In genomic region chr4:78647272-78647671, GRCh38 we compare ENCODE assay signal across 27 cellular contexts.
"Had no signal": no experiment of that assay in that cellular context is flagged by ENCODE, and none has a peak within 500 bp of the region (broad histone marks: within the 10 kb centered on the region; RNA-seq: fewer than 3 reads in every experiment).

No MANE protein-coding gene starts in this region.

- H3K27me3 ChIP-seq: foreskin keratinocyte, left lung, thyroid gland, upper lobe of right lung had no signal

- H3K36me3 Mint-ChIP-seq: activated naive CD4-positive, alpha-beta T cell treated with anti-CD3 and anti-CD28 coated beads, Interleukin-2, amount 50 U/mL, for 24 hours; stimulated activated memory B cell treated with anti-CD40 and anti-IgM and Interleukin-4, amounts not matched to agents 10 μg/mL and 1 μg/mL and 100 μg/mL, for 72 hours had no signal

- H3K4me3 ChIP-seq: lung, skin epidermis, thyroid gland had no signal

- H3K9me3 ChIP-seq: left lung, thyroid gland, upper lobe of right lung had no signal

- H3K9me3 Mint-ChIP-seq: activated CD4-positive, alpha-beta memory T cell treated with anti-CD3 and anti-CD28 coated beads, Interleukin-2, amount 10 ng/mL, durations not matched to agents 7 days and 5 days; activated naive CD4-positive, alpha-beta T cell treated with anti-CD3 and anti-CD28 coated beads, Interleukin-2, amount 50 U/mL, for 24 hours; activated naive CD8-positive, alpha-beta T cell treated with anti-CD3 and anti-CD28 coated beads, Interleukin-2, amount 50 U/mL, for 24 hours; activated T-cell treated with anti-CD3 and anti-CD28 coated beads, Interleukin-2, amount 50 U/mL, for 24 hours; endodermal cell; nephron had no signal

- ATAC-seq: activated naive CD8-positive, alpha-beta T cell treated with anti-CD3 and anti-CD28 coated beads, Interleukin-2, amount 50 U/mL, for 24 hours; left lung; stimulated activated memory B cell treated with anti-CD40 and anti-IgM and Interleukin-4, amounts not matched to agents 10 μg/mL and 1 μg/mL and 100 μg/mL, for 72 hours; stimulated activated naive CD8-positive, alpha-beta T cell treated with anti-CD3 and anti-CD28 coated beads, Interleukin-15, amount 100 ng/mL, for 72 hours; T-helper 17 cell; upper lobe of right lung had no signal

- DNase-seq: activated CD4-positive, alpha-beta memory T cell treated with anti-CD3 and anti-CD28 coated beads, Interleukin-2, amount 10 ng/mL, durations not matched to agents 7 days and 5 days; activated CD4-positive, alpha-beta T cell treated with anti-CD3 and anti-CD28 coated beads, Interleukin-2, amount 10 ng/mL, durations not matched to agents 24 days and 14 days; activated CD4-positive, CD25-positive, alpha-beta regulatory T cell treated with anti-CD3 and anti-CD28 coated beads, Interleukin-2, amount 50 U/mL, for 72 hours; activated CD8-positive, alpha-beta memory T cell treated with anti-CD3 and anti-CD28 coated beads, Interleukin-2, amount 50 U/mL, for 48 hours; activated naive CD8-positive, alpha-beta T cell treated with anti-CD3 and anti-CD28 coated beads, Interleukin-2, amount 50 U/mL, for 24 hours; activated T-cell treated with anti-CD3 and anti-CD28 coated beads, Interleukin-2, amount 50 U/mL, for 24 hours; amygdala; caudate nucleus; cortex of kidney; endodermal cell; foreskin keratinocyte; glutamatergic neuron; hypothalamus; kidney glomerular epithelial cell; left lung; stimulated activated CD4-positive, alpha-beta T cell treated with anti-CD3 and anti-CD28 coated beads, Interleukin-4, amount 100 ng/mL, for 4 hours; stimulated activated CD8-positive, alpha-beta memory T cell treated with anti-CD3 and anti-CD28 coated beads, Interleukin-4, amount 100 ng/mL, for 48 hours; stimulated activated naive CD8-positive, alpha-beta T cell treated with anti-CD3 and anti-CD28 coated beads, Interleukin-15, amount 100 ng/mL, for 72 hours; substantia nigra; T-helper 17 cell; thyroid gland; upper lobe of right lung had no signal

- H3K36me3 ChIP-seq: left lung, thyroid gland, upper lobe of right lung had no signal

- H3K4me3 Mint-ChIP-seq: activated CD4-positive, alpha-beta memory T cell treated with anti-CD3 and anti-CD28 coated beads, Interleukin-2, amount 10 ng/mL, durations not matched to agents 7 days and 5 days; activated CD4-positive, alpha-beta T cell treated with anti-CD3 and anti-CD28 coated beads, Interleukin-2, amount 10 ng/mL, durations not matched to agents 24 days and 14 days; activated naive CD4-positive, alpha-beta T cell treated with anti-CD3 and anti-CD28 coated beads, Interleukin-2, amount 50 U/mL, for 24 hours; activated naive CD8-positive, alpha-beta T cell treated with anti-CD3 and anti-CD28 coated beads, Interleukin-2, amount 50 U/mL, for 24 hours; activated T-cell treated with anti-CD3 and anti-CD28 coated beads, Interleukin-2, amount 50 U/mL, for 24 hours; endodermal cell; nephron; stimulated activated memory B cell treated with anti-CD40 and anti-IgM and Interleukin-4, amounts not matched to agents 10 μg/mL and 1 μg/mL and 100 μg/mL, for 72 hours; stimulated activated naive CD8-positive, alpha-beta T cell treated with anti-CD3 and anti-CD28 coated beads, Interleukin-15, amount 100 ng/mL, for 72 hours; T-helper 17 cell had no signal

- H3K27me3 Mint-ChIP-seq: activated CD4-positive, alpha-beta T cell treated with anti-CD3 and anti-CD28 coated beads, Interleukin-2, amount 10 ng/mL, durations not matched to agents 24 days and 14 days; activated naive CD4-positive, alpha-beta T cell treated with anti-CD3 and anti-CD28 coated beads, Interleukin-2, amount 50 U/mL, for 24 hours; activated T-cell treated with anti-CD3 and anti-CD28 coated beads, Interleukin-2, amount 50 U/mL, for 24 hours; stimulated activated memory B cell treated with anti-CD40 and anti-IgM and Interleukin-4, amounts not matched to agents 10 μg/mL and 1 μg/mL and 100 μg/mL, for 72 hours had no signal

- H3K27ac Mint-ChIP-seq: activated CD4-positive, alpha-beta memory T cell treated with anti-CD3 and anti-CD28 coated beads, Interleukin-2, amount 10 ng/mL, durations not matched to agents 7 days and 5 days; activated CD4-positive, alpha-beta T cell treated with anti-CD3 and anti-CD28 coated beads, Interleukin-2, amount 10 ng/mL, durations not matched to agents 24 days and 14 days; activated naive CD4-positive, alpha-beta T cell treated with anti-CD3 and anti-CD28 coated beads, Interleukin-2, amount 50 U/mL, for 24 hours; activated naive CD8-positive, alpha-beta T cell treated with anti-CD3 and anti-CD28 coated beads, Interleukin-2, amount 50 U/mL, for 24 hours; activated T-cell treated with anti-CD3 and anti-CD28 coated beads, Interleukin-2, amount 50 U/mL, for 24 hours; endodermal cell; T-helper 17 cell had no signal
